1 cellular context compared by ENCODE assay signal in the genomic region with DNA sequence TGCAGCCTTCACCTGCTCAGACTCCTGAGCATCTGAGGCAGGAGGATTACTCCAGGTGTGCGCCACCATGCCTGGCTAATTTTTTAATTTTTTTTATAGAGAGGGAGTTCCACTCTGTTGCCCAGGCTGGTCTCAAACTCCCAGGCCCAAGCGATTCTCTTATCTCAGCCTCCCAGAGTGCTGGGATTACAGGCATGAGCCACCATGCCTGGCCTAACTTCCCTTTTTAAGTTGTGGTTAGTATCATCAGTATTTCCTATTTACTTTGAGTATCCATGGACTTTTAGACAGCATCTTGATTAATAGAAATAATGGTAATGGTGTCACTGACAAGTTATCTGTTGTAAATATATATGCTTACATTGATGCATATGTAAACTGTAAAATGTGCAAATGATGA.
A peak's percentile ranks its signal among the peaks of the same experiment; 100 is the strongest.
TF ChIP-seq lines count a peak whose summit lies in the region.

No MANE protein-coding gene starts in this region.

TF ChIP-seq in K562, 482 proteins besides CTCF, POLR2A, EP300 and RAD21 (continued from another document and continues in another):
- TF ChIP-seq, protein P1, sequence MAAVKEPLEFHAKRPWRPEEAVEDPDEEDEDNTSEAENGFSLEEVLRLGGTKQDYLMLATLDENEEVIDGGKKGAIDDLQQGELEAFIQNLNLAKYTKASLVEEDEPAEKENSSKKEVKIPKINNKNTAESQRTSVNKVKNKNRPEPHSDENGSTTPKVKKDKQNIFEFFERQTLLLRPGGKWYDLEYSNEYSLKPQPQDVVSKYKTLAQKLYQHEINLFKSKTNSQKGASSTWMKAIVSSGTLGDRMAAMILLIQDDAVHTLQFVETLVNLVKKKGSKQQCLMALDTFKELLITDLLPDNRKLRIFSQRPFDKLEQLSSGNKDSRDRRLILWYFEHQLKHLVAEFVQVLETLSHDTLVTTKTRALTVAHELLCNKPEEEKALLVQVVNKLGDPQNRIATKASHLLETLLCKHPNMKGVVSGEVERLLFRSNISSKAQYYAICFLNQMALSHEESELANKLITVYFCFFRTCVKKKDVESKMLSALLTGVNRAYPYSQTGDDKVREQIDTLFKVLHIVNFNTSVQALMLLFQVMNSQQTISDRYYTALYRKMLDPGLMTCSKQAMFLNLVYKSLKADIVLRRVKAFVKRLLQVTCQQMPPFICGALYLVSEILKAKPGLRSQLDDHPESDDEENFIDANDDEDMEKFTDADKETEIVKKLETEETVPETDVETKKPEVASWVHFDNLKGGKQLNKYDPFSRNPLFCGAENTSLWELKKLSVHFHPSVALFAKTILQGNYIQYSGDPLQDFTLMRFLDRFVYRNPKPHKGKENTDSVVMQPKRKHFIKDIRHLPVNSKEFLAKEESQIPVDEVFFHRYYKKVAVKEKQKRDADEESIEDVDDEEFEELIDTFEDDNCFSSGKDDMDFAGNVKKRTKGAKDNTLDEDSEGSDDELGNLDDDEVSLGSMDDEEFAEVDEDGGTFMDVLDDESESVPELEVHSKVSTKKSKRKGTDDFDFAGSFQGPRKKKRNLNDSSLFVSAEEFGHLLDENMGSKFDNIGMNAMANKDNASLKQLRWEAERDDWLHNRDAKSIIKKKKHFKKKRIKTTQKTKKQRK (IDR thresholded peaks at IDR 0.05; ENCODE audit: borderline replicate concordance, low read depth, low read length), result no peak
- TF ChIP-seq, protein P2, sequence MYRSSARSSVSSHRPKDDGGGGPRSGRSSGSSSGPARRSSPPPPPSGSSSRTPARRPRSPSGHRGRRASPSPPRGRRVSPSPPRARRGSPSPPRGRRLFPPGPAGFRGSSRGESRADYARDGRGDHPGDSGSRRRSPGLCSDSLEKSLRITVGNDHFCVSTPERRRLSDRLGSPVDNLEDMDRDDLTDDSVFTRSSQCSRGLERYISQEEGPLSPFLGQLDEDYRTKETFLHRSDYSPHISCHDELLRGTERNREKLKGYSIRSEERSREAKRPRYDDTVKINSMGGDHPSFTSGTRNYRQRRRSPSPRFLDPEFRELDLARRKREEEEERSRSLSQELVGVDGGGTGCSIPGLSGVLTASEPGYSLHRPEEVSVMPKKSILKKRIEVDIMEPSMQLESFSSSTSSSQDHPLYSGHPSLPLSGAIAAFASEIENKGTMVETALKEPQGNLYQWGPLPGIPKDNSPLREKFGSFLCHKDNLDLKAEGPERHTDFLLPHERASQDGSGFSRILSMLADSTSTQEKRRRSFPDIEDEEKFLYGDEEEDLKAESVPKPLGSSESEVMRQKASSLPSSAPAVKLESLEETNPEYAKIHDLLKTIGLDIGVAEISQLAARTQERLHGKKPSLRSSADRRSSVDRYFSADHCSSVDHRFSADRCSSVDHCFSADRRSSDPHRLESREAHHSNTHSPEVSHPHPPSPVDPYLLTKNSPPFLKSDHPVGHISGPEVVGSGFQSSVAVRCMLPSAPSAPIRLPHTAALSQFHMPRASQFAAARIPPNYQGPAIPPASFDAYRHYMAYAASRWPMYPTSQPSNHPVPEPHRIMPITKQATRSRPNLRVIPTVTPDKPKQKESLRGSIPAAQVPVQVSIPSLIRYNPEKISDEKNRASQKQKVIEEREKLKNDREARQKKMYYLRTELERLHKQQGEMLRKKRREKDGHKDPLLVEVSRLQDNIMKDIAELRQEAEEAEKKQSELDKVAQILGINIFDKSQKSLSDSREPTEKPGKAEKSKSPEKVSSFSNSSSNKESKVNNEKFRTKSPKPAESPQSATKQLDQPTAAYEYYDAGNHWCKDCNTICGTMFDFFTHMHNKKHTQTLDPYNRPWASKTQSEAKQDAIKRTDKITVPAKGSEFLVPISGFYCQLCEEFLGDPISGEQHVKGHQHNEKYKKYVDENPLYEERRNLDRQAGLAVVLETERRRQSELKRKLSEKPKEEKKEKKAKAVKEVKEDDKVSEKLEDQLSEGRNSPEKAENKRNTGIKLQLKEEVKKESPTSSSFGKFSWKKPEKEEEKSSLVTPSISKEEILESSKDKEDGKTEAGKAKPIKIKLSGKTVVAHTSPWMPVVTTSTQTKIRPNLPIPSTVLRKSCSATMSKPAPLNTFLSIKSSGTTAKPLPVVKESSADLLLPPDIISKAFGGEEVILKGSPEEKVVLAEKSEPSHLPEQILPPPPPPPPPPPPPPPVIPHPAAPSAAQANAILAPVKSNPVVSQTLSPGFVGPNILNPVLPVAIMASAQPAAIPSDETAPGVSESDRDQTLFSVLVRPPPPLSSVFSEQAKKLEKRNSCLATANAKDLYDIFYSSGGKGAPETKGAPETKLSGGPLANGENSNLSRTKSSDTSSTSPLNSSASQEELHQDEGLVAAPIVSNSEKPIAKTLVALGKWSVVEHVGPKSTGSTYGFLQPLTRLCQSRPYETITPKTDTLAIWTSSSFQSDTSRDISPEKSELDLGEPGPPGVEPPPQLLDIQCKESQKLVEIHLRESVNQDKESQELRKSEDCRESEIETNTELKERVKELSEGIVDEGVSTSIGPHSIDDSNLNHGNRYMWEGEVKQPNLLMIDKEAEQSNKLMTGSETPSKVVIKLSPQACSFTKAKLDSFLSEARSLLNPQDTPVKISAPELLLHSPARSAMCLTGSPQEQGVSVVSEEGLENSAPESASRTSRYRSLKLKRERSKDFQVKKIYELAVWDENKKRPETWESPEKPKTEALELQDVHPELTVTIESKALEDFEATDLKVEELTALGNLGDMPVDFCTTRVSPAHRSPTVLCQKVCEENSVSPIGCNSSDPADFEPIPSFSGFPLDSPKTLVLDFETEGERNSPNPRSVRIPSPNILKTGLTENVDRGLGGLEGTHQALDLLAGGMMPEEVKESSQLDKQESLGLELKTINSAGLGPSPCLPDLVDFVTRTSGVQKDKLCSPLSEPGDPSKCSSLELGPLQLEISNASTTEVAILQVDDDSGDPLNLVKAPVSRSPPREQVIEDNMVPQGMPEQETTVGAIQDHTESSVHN (IDR thresholded peaks at IDR 0.05; ENCODE audit: borderline replicate concordance in 1 of 2, low read depth in 1 of 2), result no peak
- TF ChIP-seq HDAC6 (IDR thresholded peaks at IDR 0.05; ENCODE audit: low read depth, low read length), result no peak
- TF ChIP-seq PHF20 (IDR thresholded peaks at IDR 0.05; ENCODE audit: partially characterized antibody), result no peak
- TF ChIP-seq GATA2 (CRISPR knock-in tag; IDR thresholded peaks at IDR 0.05), result peak; percentile 56
- TF ChIP-seq, protein P3, sequence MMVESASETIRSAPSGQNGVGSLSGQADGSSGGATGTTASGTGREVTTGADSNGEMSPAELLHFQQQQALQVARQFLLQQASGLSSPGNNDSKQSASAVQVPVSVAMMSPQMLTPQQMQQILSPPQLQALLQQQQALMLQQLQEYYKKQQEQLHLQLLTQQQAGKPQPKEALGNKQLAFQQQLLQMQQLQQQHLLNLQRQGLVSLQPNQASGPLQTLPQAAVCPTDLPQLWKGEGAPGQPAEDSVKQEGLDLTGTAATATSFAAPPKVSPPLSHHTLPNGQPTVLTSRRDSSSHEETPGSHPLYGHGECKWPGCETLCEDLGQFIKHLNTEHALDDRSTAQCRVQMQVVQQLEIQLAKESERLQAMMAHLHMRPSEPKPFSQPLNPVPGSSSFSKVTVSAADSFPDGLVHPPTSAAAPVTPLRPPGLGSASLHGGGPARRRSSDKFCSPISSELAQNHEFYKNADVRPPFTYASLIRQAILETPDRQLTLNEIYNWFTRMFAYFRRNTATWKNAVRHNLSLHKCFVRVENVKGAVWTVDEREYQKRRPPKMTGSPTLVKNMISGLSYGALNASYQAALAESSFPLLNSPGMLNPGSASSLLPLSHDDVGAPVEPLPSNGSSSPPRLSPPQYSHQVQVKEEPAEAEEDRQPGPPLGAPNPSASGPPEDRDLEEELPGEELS (CRISPR knock-in tag; IDR thresholded peaks at IDR 0.05; ENCODE audit: borderline replicate concordance), result no peak
- TF ChIP-seq SNRNP70 (optimal IDR thresholded peaks at IDR 0.05; ENCODE audit: low read depth, low read length), result no peak
- TF ChIP-seq DMBX1 (CRISPR knock-in tag; IDR thresholded peaks at IDR 0.05; ENCODE audit: borderline replicate concordance), result no peak
- TF ChIP-seq ZNF311 (CRISPR knock-in tag; IDR thresholded peaks at IDR 0.05), result no peak
- TF ChIP-seq PCBP2 (IDR thresholded peaks at IDR 0.05; ENCODE audit: low read depth, low read length, poor library complexity, severe bottlenecking), result no peak
- TF ChIP-seq ZNF212 (CRISPR knock-in tag; IDR thresholded peaks at IDR 0.05), result no peak
- no peak for TF ChIP-seq NEUROD1 (IDR thresholded peaks at IDR 0.05; ENCODE audit: borderline replicate concordance, low read depth, low read length, partially characterized antibody)
- TF ChIP-seq TCF3 (CRISPR knock-in tag; IDR thresholded peaks at IDR 0.05), result peak; percentile 87
- TF ChIP-seq ELF1 (tag; IDR thresholded peaks at IDR 0.05), result no peak
- TF ChIP-seq, protein P4, sequence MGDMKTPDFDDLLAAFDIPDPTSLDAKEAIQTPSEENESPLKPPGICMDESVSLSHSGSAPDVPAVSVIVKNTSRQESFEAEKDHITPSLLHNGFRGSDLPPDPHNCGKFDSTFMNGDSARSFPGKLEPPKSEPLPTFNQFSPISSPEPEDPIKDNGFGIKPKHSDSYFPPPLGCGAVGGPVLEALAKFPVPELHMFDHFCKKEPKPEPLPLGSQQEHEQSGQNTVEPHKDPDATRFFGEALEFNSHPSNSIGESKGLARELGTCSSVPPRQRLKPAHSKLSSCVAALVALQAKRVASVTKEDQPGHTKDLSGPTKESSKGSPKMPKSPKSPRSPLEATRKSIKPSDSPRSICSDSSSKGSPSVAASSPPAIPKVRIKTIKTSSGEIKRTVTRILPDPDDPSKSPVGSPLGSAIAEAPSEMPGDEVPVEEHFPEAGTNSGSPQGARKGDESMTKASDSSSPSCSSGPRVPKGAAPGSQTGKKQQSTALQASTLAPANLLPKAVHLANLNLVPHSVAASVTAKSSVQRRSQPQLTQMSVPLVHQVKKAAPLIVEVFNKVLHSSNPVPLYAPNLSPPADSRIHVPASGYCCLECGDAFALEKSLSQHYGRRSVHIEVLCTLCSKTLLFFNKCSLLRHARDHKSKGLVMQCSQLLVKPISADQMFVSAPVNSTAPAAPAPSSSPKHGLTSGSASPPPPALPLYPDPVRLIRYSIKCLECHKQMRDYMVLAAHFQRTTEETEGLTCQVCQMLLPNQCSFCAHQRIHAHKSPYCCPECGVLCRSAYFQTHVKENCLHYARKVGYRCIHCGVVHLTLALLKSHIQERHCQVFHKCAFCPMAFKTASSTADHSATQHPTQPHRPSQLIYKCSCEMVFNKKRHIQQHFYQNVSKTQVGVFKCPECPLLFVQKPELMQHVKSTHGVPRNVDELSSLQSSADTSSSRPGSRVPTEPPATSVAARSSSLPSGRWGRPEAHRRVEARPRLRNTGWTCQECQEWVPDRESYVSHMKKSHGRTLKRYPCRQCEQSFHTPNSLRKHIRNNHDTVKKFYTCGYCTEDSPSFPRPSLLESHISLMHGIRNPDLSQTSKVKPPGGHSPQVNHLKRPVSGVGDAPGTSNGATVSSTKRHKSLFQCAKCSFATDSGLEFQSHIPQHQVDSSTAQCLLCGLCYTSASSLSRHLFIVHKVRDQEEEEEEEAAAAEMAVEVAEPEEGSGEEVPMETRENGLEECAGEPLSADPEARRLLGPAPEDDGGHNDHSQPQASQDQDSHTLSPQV (IDR thresholded peaks at IDR 0.05), result no peak
- no peak for TF ChIP-seq FOXK1 (CRISPR knock-in tag; IDR thresholded peaks at IDR 0.05; ENCODE audit: borderline replicate concordance)
- TF ChIP-seq, protein P5, sequence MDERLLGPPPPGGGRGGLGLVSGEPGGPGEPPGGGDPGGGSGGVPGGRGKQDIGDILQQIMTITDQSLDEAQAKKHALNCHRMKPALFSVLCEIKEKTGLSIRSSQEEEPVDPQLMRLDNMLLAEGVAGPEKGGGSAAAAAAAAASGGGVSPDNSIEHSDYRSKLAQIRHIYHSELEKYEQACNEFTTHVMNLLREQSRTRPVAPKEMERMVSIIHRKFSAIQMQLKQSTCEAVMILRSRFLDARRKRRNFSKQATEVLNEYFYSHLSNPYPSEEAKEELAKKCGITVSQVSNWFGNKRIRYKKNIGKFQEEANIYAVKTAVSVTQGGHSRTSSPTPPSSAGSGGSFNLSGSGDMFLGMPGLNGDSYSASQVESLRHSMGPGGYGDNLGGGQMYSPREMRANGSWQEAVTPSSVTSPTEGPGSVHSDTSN (CRISPR knock-in tag; IDR thresholded peaks at IDR 0.05; ENCODE audit: low read depth), result no peak
- TF ChIP-seq, protein P5 (tag; conservative IDR thresholded peaks at IDR 0.05; ENCODE audit: low read depth), result peak; percentile 79
- TF ChIP-seq NFATC3 (IDR thresholded peaks at IDR 0.05), result no peak
- no peak for TF ChIP-seq ZNF644 (tag; IDR thresholded peaks at IDR 0.05; ENCODE audit: low read depth)
